24 cellular contexts compared by ENCODE assay signal in the genomic region with DNA sequence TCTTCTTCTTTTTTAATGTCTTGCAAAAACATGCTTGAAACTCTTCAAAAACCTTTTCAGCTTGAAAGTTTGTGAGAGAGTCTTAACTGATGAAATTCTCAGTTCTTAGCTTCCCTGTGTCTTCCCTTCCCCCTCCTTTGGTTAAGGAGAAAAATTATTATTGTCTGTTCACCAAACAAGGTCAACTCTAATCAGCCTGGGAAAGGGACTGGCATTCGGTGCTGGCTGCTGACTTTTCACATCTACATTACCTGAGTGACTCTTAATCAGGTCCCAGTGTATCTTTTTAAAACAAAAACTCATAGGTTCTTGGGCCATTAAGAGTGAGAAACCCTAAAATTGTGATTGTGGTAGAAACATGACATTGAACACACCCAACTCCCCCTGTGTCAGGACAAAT.
"Had no signal": no experiment of that assay in that cellular context is flagged by ENCODE, and none has a peak within 500 bp of the region (broad histone marks: within the 10 kb centered on the region; RNA-seq: fewer than 3 reads in every experiment).

No MANE protein-coding gene starts in this region.

- FAIRE-seq: endometrium, islet of Langerhans, keratinocyte had no signal

- H3K9me3 ChIP-seq: colonic mucosa, esophagus squamous epithelium, gastrocnemius medialis, heart right ventricle, left lung, lower lobe of right lung had no signal

- DNase-seq: cerebellar nuclear complex; colonic mucosa; cortex of kidney; effector memory CD4-positive, alpha-beta T cell; erythroblast; esophagus squamous epithelium; foreskin fibroblast; foreskin melanocyte; gastrocnemius medialis; glutamatergic neuron; head of caudate nucleus; heart right ventricle; hippocampal formation; left cardiac atrium; left lung; left ventricle myocardium superior; lower lobe of right lung; mesenchymal stem cell; midbrain had no signal

- H3K27me3 Mint-ChIP-seq: dendritic cell treated with granulocyte-macrophage colony-stimulating factor and Interleukin-4, amounts not matched to agents 40 ng/mL and 50 ng/mL, for 4 days had no signal

- H3K4me3 ChIP-seq: colonic mucosa, esophagus squamous epithelium, gastrocnemius medialis, heart right ventricle, left lung, lower lobe of right lung had no signal

- H3K27ac ChIP-seq: colonic mucosa, epithelial cell of prostate, esophagus squamous epithelium, gastrocnemius medialis, heart right ventricle, left lung, lower lobe of right lung had no signal

- H3K36me3 ChIP-seq: colonic mucosa, esophagus squamous epithelium, gastrocnemius medialis, heart right ventricle, left lung, lower lobe of right lung had no signal

- H3K27me3 ChIP-seq: colonic mucosa, esophagus squamous epithelium, gastrocnemius medialis, heart right ventricle, left lung had no signal

- H3K9me3 Mint-ChIP-seq: dendritic cell treated with granulocyte-macrophage colony-stimulating factor and Interleukin-4, amounts not matched to agents 40 ng/mL and 50 ng/mL, for 4 days had no signal

- H3K27ac Mint-ChIP-seq: dendritic cell treated with granulocyte-macrophage colony-stimulating factor and Interleukin-4, amounts not matched to agents 40 ng/mL and 50 ng/mL, for 4 days had no signal

- H3K4me1 ChIP-seq: colonic mucosa, esophagus squamous epithelium, gastrocnemius medialis, left lung, lower lobe of right lung had no signal

- H3K4me3 Mint-ChIP-seq: dendritic cell treated with granulocyte-macrophage colony-stimulating factor and Interleukin-4, amounts not matched to agents 40 ng/mL and 50 ng/mL, for 4 days had no signal
